ENCODE assay signal across 1 cellular context in the genomic region with DNA sequence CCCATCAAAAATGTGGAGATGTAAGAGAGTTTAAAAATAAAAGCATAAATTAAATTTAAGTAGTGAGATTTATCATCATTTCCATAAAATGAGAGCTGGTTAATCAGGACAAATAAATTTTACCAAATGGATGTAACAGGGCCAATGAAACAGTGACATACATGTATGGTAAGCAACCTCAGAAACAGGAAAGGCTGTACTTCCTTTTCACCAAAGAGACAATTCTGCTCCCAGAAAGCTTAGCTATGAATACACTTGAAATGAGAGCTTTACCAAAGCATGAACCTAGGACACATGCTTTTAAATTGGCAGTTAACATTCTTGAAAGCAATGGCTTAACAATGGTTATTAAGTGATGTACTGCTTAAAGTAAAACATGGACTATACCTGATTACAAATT.
TF ChIP-seq lines count a peak whose summit lies in the region.

No MANE protein-coding gene starts in this region.

TF ChIP-seq in GM12878, 131 proteins besides CTCF, POLR2A, EP300 and RAD21:
- TF ChIP-seq ZNF687 (IDR thresholded peaks at IDR 0.05) (no peak), STAT3 (IDR thresholded peaks at IDR 0.05; ENCODE audit: low read depth, low read length) (no peak), KAT2A (conservative IDR thresholded peaks at IDR 0.05; ENCODE audit: control insufficient read depth, low read depth, low read length) (no peak), POLR2AphosphoS5 (IDR thresholded peaks at IDR 0.05; ENCODE audit: low read length) (no peak), TBL1XR1 (IDR thresholded peaks at IDR 0.05; ENCODE audit: low read depth, low read length) (no peak)
TF ChIP-seq in GM12878: peak in this region for 0.
